Comparison of ENCODE assay signal across 15 cellular contexts in the genomic region with DNA sequence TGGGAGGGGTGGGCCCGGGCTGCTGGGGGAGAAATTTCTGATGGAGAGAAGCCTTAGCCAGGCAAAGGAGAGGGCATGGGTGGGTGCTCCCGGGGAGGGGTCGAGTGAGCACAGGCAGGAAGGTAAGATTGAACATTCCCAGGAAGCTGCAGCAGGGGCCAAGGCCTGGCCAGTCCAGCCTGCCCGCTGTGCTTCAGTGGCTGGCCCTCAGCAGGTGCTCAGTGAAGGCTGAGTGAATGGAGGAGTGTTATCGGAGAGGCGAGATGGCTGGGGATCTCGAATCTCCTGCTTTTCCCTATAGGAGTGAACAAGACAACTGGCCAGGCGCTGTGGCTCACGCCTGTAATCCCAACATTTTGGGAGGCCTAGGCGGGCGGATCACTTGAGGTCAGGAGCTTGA. TPM values are rescaled to one million over a fixed set of nuclear protein-coding genes. Genes with fewer than 3 reads are reported as not detected.
A peak's percentile ranks its signal among the peaks of the same experiment; 100 is the strongest.
DNase-seq lines count a peak whose midpoint lies in the region; ATAC-seq and TF ChIP-seq lines count a peak whose summit lies in the region.
"Had no signal": no experiment of that assay in that cellular context is flagged by ENCODE, and none has a peak within 500 bp of the region (broad histone marks: within the 10 kb centered on the region; RNA-seq: fewer than 3 reads in every experiment).

No MANE protein-coding gene starts in this region.

- peaks cover 44% of the 10 kb centered on the region for H3K4me1 Mint-ChIP-seq in MCF 10A (ENCODE audit: insufficient read depth, unreplicated experiment)

- no TSS peak for BruUV-seq in MCF 10A (replicated peaks; lab: Mats Ljungman, UMichigan)

- H3K9ac ChIP-seq in rectal smooth muscle tissue (ENCODE audit: low read length), result no peak overlapping the region

- 91% methylated on average over 9 of the region's 11 CpGs for WGBS in esophagus muscularis mucosa

- TF ChIP-seq POLR2A in breast epithelium (IDR thresholded peaks at IDR 0.05), result no peak
- no peak for TF ChIP-seq POLR2A in esophagus muscularis mucosa (IDR thresholded peaks at IDR 0.05; ENCODE audit: low read depth)

- H3K4me1 ChIP-seq in breast epithelium (no peaks in the 10 kb centered on the region), esophagus muscularis mucosa (peaks cover 18 to 100% (median 98%) of the 10 kb centered on the region in 4 donors), rectal smooth muscle tissue (ENCODE audit: control insufficient read depth, insufficient read depth, low read length) (peaks cover 10% of the 10 kb centered on the region)

- H3K27me3 Mint-ChIP-seq in MCF 10A (ENCODE audit: insufficient read depth, unreplicated experiment), result no peaks in the 10 kb centered on the region

- POLR2A ChIA-PET in MCF 10A (lab: Yijun Ruan, JAX), result interaction anchor here (0.8 to 1.0 kb wide), 2 partner anchors 9 to 13 kb away, joined by 3 to 6 read pairs; no protein-coding TSS in a partner anchor

- no peak overlapping the region for H3K4me3 Mint-ChIP-seq in MCF 10A (ENCODE audit: unreplicated experiment)

- ATAC-seq in HG02588 (IDR thresholded peaks at IDR 0.05; ENCODE audit: unreplicated experiment), result no peak
- ATAC-seq: GM12878 had no signal

- no peaks in the 10 kb centered on the region for H3K9me3 Mint-ChIP-seq in MCF 10A (ENCODE audit: unreplicated experiment)

- TF ChIP-seq CTCF in MCF 10A (IDR thresholded peaks at IDR 0.05; ENCODE audit: unreplicated experiment) (no peak), breast epithelium (IDR thresholded peaks at IDR 0.05) (no peak), esophagus muscularis mucosa (IDR thresholded peaks at IDR 0.05) (no peak)

- H3K36me3 ChIP-seq in breast epithelium, result no peaks in the 10 kb centered on the region
- peaks cover 0 to 13% (median 4%) of the 10 kb centered on the region in 4 donors for H3K36me3 ChIP-seq in esophagus muscularis mucosa
- no peaks in the 10 kb centered on the region for H3K36me3 ChIP-seq in rectal smooth muscle tissue (ENCODE audit: control insufficient read depth, insufficient read depth, low read length)
- H3K36me3 ChIP-seq: MG63 had no signal

- intact Hi-C loops in MCF 10A (cut with micrococcal nuclease) (no loop called here), breast epithelium (cut with DNase I; ENCODE audit: low total_unique reads) (no loop called here), esophagus muscularis mucosa (cut with DNase I) (no loop called here)

- H3K4me3 ChIP-seq in breast epithelium (no peak overlapping the region), esophagus muscularis mucosa (no peak overlapping the region), rectal smooth muscle tissue (ENCODE audit: low read length) (no peak overlapping the region)
- H3K4me3 ChIP-seq: GM12878, MG63 had no signal

- DNase-seq in MCF 10A (ENCODE audit: unreplicated experiment), result no peak
- DNase-seq in breast epithelium (ENCODE audit: low spot score in 2 of 2), result no peak
- DNase-seq in esophagus muscularis mucosa (ENCODE audit: extremely low spot score), result no peak
- DNase-seq in DMS79 (lab: John Stamatoyannopoulos, UW), result no peak
- DNase-seq in inferior parietal cortex (ENCODE audit: extremely low spot score), result no peak
- no peak for DNase-seq in mesenteric fat pad (ENCODE audit: low spot score)
- DNase-seq: DMS53, KG1, MG63, NCI-H1092 treated with DMSO at 0.1 percent for 48 hours, NCI-H1694 treated with DMSO at 0.1 percent for 48 hours, NCI-H69 had no signal

- CTCF ChIA-PET in MCF 10A (lab: Yijun Ruan, JAX), result no interaction called here

- H3K27ac Mint-ChIP-seq in MCF 10A (ENCODE audit: low read depth, unreplicated experiment), result peak overlapping the region; percentile 81

- TF ChIP-seq EP300 in esophagus muscularis mucosa (IDR thresholded peaks at IDR 0.05), result no peak

- no peaks in the 10 kb centered on the region for H3K36me3 Mint-ChIP-seq in MCF 10A (ENCODE audit: insufficient read depth, unreplicated experiment)

- H3K9me3 ChIP-seq in breast epithelium (no peaks in the 10 kb centered on the region), esophagus muscularis mucosa (no peaks in the 10 kb centered on the region)
- H3K9me3 ChIP-seq: MG63 had no signal

- H3K27me3 ChIP-seq in breast epithelium (no peaks in the 10 kb centered on the region), esophagus muscularis mucosa (no peaks in the 10 kb centered on the region), rectal smooth muscle tissue (ENCODE audit: control insufficient read depth, insufficient read depth, low read length) (no peaks in the 10 kb centered on the region)
- H3K27me3 ChIP-seq: MG63 had no signal

- H3K27ac ChIP-seq in breast epithelium (peak overlapping the region in 1 of 2 donors; percentile 7), esophagus muscularis mucosa (replicated peaks in 1 of 4) (peak overlapping the region; percentile 65 to 87 (median 76)), rectal smooth muscle tissue (ENCODE audit: low read depth, low read length) (peak overlapping the region; percentile 6)

RNA-seq across cellular contexts. Expression of gene SPSB1, which starts 20.9 kb away (rescaled TPM):
- total RNA-seq in MCF 10A (2022) (8.2 and 16.2 TPM in 2 replicates), breast epithelium (10 to 100 TPM; 30.6 to 52.5 (median 34.4) TPM), esophagus muscularis mucosa (100 to 1,000 TPM in 2 of 4 donors, 10 to 100 TPM in 2; 61.0 to 104 (median 97.4) TPM), mesenteric fat pad (48.8 TPM)
